Comparison of ENCODE assay signal across 13 cellular contexts in genomic region chr1:153730468-153730988, GRCh38. TPM values are rescaled to one million over a fixed set of nuclear protein-coding genes. Genes with fewer than 3 reads are reported as not detected.
A peak's percentile ranks its signal among the peaks of the same experiment; 100 is the strongest.
DNase-seq lines count a peak whose midpoint lies in the region; ATAC-seq and TF ChIP-seq lines count a peak whose summit lies in the region.
"Had no signal": no experiment of that assay in that cellular context is flagged by ENCODE, and none has a peak within 500 bp of the region (broad histone marks: within the 10 kb centered on the region; RNA-seq: fewer than 3 reads in every experiment).

No MANE protein-coding gene starts in this region.

- H3K4me1 Mint-ChIP-seq in CD4-positive, CD25-positive, alpha-beta regulatory T cell = peaks cover 19 to 42% (median 29%) of the 10 kb centered on the region in 4 donors
- H3K4me1 Mint-ChIP-seq in brain (peaks cover 51% of the 10 kb centered on the region), progenitor cell of endocrine pancreas (ENCODE audit: low read depth) (peaks cover 50% of the 10 kb centered on the region)

- ATAC-seq in CD4-positive, CD25-positive, alpha-beta regulatory T cell (ENCODE audit: low read depth in 2 of 2) = no peak
- ATAC-seq in GM18907 (IDR thresholded peaks at IDR 0.05; ENCODE audit: unreplicated experiment) = no peak
- ATAC-seq in GM19455 (IDR thresholded peaks at IDR 0.05; ENCODE audit: unreplicated experiment) = no peak
- ATAC-seq: stimulated activated naive CD8-positive, alpha-beta T cell treated with anti-CD3 and anti-CD28 coated beads, Interleukin-15, Interleukin-2, amounts not matched to agents 100 U/mL and 50 U/mL, for 24 hours had no signal

- peaks cover 6% of the 10 kb centered on the region for H3K27me3 Mint-ChIP-seq in CD4-positive, CD25-positive, alpha-beta regulatory T cell
- H3K27me3 Mint-ChIP-seq in brain = no peaks in the 10 kb centered on the region
- no peaks in the 10 kb centered on the region for H3K27me3 Mint-ChIP-seq in progenitor cell of endocrine pancreas

- no peak overlapping the region for H3K4me3 ChIP-seq in CD4-positive, CD25-positive, alpha-beta regulatory T cell (ENCODE audit: low read depth, low read length)
- peak overlapping the region; percentile 32 for H3K4me3 ChIP-seq in GM12865 (ENCODE audit: low read depth, low read length)

- H3K27ac ChIP-seq in CD4-positive, CD25-positive, alpha-beta regulatory T cell (ENCODE audit: insufficient read depth, low read length, poor library complexity, severe bottlenecking) = no peak overlapping the region

- H3K4me1 ChIP-seq in CD4-positive, CD25-positive, alpha-beta regulatory T cell (ENCODE audit: control insufficient read depth, insufficient read depth, low read length, poor library complexity, severe bottlenecking) = peaks cover 24% of the 10 kb centered on the region

- H3K9me3 Mint-ChIP-seq in CD4-positive, CD25-positive, alpha-beta regulatory T cell = peaks cover 0 to 2% (median 0%) of the 10 kb centered on the region in 7 donors
- peaks cover 0 to 2% (median 0%) of the 10 kb centered on the region in 5 experiments for H3K9me3 Mint-ChIP-seq in brain
- no peaks in the 10 kb centered on the region for H3K9me3 Mint-ChIP-seq in progenitor cell of endocrine pancreas (ENCODE audit: low read depth)

- H3K36me3 ChIP-seq in CD4-positive, CD25-positive, alpha-beta regulatory T cell (ENCODE audit: control insufficient read depth, insufficient read depth, low read length) = no peaks in the 10 kb centered on the region

- peak overlapping the region; percentile 27 to 66 (median 57) for H3K4me3 Mint-ChIP-seq in CD4-positive, CD25-positive, alpha-beta regulatory T cell
- peak overlapping the region; percentile 91 to 97 (median 95) for H3K4me3 Mint-ChIP-seq in brain
- peak overlapping the region; percentile 49 for H3K4me3 Mint-ChIP-seq in progenitor cell of endocrine pancreas (ENCODE audit: low read depth)

- H3K27me3 ChIP-seq in CD4-positive, CD25-positive, alpha-beta regulatory T cell (ENCODE audit: control insufficient read depth, insufficient read depth, low read length) = no peaks in the 10 kb centered on the region

- H3K36me3 Mint-ChIP-seq in CD4-positive, CD25-positive, alpha-beta regulatory T cell = peaks cover 4% of the 10 kb centered on the region
- H3K36me3 Mint-ChIP-seq in brain = peaks cover 32% of the 10 kb centered on the region
- peaks cover 8% of the 10 kb centered on the region for H3K36me3 Mint-ChIP-seq in progenitor cell of endocrine pancreas (ENCODE audit: insufficient read depth)

- no peaks in the 10 kb centered on the region for H3K9me3 ChIP-seq in CD4-positive, CD25-positive, alpha-beta regulatory T cell (ENCODE audit: control insufficient read depth in 2 of 2, low read length in 2 of 2)

- peak overlapping the region; percentile 67 to 80 (median 79) for H3K27ac Mint-ChIP-seq in CD4-positive, CD25-positive, alpha-beta regulatory T cell
- H3K27ac Mint-ChIP-seq in brain (peak overlapping the region; percentile 20 to 97 (median 39)), progenitor cell of endocrine pancreas (no peak overlapping the region)

- DNase-seq in CD4-positive, CD25-positive, alpha-beta regulatory T cell = peak in 1 of 3 donors; percentile 16
- no peak for DNase-seq in GM12865 (ENCODE audit: low read depth)
- no peak for DNase-seq in progenitor cell of endocrine pancreas (ENCODE audit: low spot score, unreplicated experiment)
- no peak for DNase-seq in COLO829 (ENCODE audit: low spot score)
- DNase-seq: activated effector memory CD4-positive, alpha-beta T cell treated with anti-CD3 and anti-CD28 coated beads, Interleukin-2, amount 50 U/mL, for 16 hours; DMS79 treated with DMSO at 0.1 percent for 48 hours; effector memory CD4-positive, alpha-beta T cell; NK-92 treated with Interleukin-12 subunit alpha and Interleukin-12 subunit beta, amount 100 ng/mL, for 24 hours; stimulated activated naive CD8-positive, alpha-beta T cell treated with anti-CD3 and anti-CD28 coated beads, Interleukin-15, Interleukin-2, amounts not matched to agents 100 U/mL and 50 U/mL, for 24 hours had no signal

- TF ChIP-seq CTCF in GM12865 (IDR thresholded peaks at IDR 0.05; ENCODE audit: insufficient read depth, low read depth, low read length, missing control alignments) = no peak
- no peak for TF ChIP-seq CTCF in brain (conservative IDR thresholded peaks at IDR 0.05)
- no peak for TF ChIP-seq CTCF in progenitor cell of endocrine pancreas (IDR thresholded peaks at IDR 0.05; ENCODE audit: unreplicated experiment)

RNA-seq across cellular contexts. Expression of gene INTS3, which starts 2.7 kb away (rescaled TPM):
- total RNA-seq in CD4-positive, CD25-positive, alpha-beta regulatory T cell = 39.5 TPM
- 1 to 10 TPM; 6.9 to 9.4 (median 8.1) TPM for polyA plus RNA-seq in CD4-positive, CD25-positive, alpha-beta regulatory T cell
- polyA plus RNA-seq in brain (ENCODE audit: insufficient read depth, low read depth, low replicate concordance) = 23.5 TPM
- total RNA-seq in progenitor cell of endocrine pancreas = 145 and 152 TPM in 2 replicates

RNA-seq across cellular contexts. Expression of gene SLC27A3, which starts 44.7 kb away (rescaled TPM):
- 8.3 TPM for total RNA-seq in CD4-positive, CD25-positive, alpha-beta regulatory T cell
- 1 to 10 TPM; 5.4 to 8.3 (median 5.9) TPM for polyA plus RNA-seq in CD4-positive, CD25-positive, alpha-beta regulatory T cell
- polyA plus RNA-seq in brain (ENCODE audit: insufficient read depth, low read depth, low replicate concordance) = 43.3 TPM
- total RNA-seq in progenitor cell of endocrine pancreas = 29.5 and 36.6 TPM in 2 replicates

RNA-seq across cellular contexts. Expression of gene NPR1, which starts 52.0 kb away (rescaled TPM):
- not detected for total RNA-seq in CD4-positive, CD25-positive, alpha-beta regulatory T cell
- not detected for polyA plus RNA-seq in CD4-positive, CD25-positive, alpha-beta regulatory T cell
- polyA plus RNA-seq in brain (ENCODE audit: insufficient read depth, low read depth, low replicate concordance) = 1.8 TPM
- total RNA-seq in progenitor cell of endocrine pancreas = 0.41 and 0.51 TPM in 2 replicates
- total RNA-seq: HT-29 had no signal

RNA-seq across cellular contexts. Expression of gene ILF2, which starts 59.7 kb away (rescaled TPM):
- 127 TPM for total RNA-seq in CD4-positive, CD25-positive, alpha-beta regulatory T cell
- 100 to 1,000 TPM; 133 to 162 (median 150) TPM for polyA plus RNA-seq in CD4-positive, CD25-positive, alpha-beta regulatory T cell
- polyA plus RNA-seq in brain (ENCODE audit: insufficient read depth, low read depth, low replicate concordance) = 373 TPM
- total RNA-seq in progenitor cell of endocrine pancreas = 261 and 262 TPM in 2 replicates
